23 cellular contexts compared by ENCODE assay signal in genomic region chr14:39548358-39548757, GRCh38.
"Had no signal": no experiment of that assay in that cellular context is flagged by ENCODE, and none has a peak within 500 bp of the region (broad histone marks: within the 10 kb centered on the region; RNA-seq: fewer than 3 reads in every experiment).

No MANE protein-coding gene starts in this region.

- H3K4me1 ChIP-seq: esophagus muscularis mucosa, foreskin keratinocyte, gastroesophageal sphincter, heart left ventricle, left ventricle myocardium inferior, lower lobe of right lung, prostate gland, right atrium auricular region, sigmoid colon, spleen, testis, tibial artery had no signal

- H3K27me3 ChIP-seq: esophagus muscularis mucosa, foreskin keratinocyte, gastroesophageal sphincter, heart left ventricle, hepatocyte, right atrium auricular region, sigmoid colon, spleen, testis, tibial artery had no signal

- H3K36me3 ChIP-seq: esophagus muscularis mucosa, gastroesophageal sphincter, heart left ventricle, left ventricle myocardium inferior, lower lobe of right lung, prostate gland, right atrium auricular region, sigmoid colon, spleen, tibial artery had no signal

- FAIRE-seq: endothelial cell of umbilical vein, kidney had no signal

- H3K4me3 ChIP-seq: esophagus muscularis mucosa, gastroesophageal sphincter, heart left ventricle, hepatocyte, left ventricle myocardium inferior, lower lobe of right lung, prostate gland, right atrium auricular region, sigmoid colon, spleen, testis, tibial artery had no signal

- H3K9me3 ChIP-seq: prostate gland, testis had no signal

- H3K27ac ChIP-seq: esophagus muscularis mucosa, foreskin keratinocyte, gastroesophageal sphincter, heart left ventricle, hepatocyte, left ventricle myocardium inferior, lower lobe of right lung, prostate gland, right atrium auricular region, sigmoid colon, spleen, testis, tibial artery had no signal

- DNase-seq: dermis blood vessel endothelial cell; effector memory CD4-positive, alpha-beta T cell; foreskin keratinocyte; heart left ventricle; kidney; left ventricle myocardium inferior; lower lobe of right lung; naive thymus-derived CD8-positive, alpha-beta T cell; nephron progenitor cell; nucleus accumbens; sigmoid colon; spleen; stimulated activated CD4-positive, alpha-beta T cell treated with anti-CD3 and anti-CD28 coated beads, Interleukin-4, amount 100 ng/mL, for 4 hours; stimulated activated naive CD8-positive, alpha-beta T cell treated with anti-CD3 and anti-CD28 coated beads, Interleukin-15, Interleukin-2, amounts not matched to agents 100 U/mL and 50 U/mL, for 24 hours; substantia nigra; testis; tibial artery had no signal
